ENCODE assay signal across 1 cellular context in genomic region chr17:63600569-63601438, GRCh38.
TF ChIP-seq lines count a peak whose summit lies in the region.

TSS of gene TACO1 (plus strand) at chr17:63600895. CDS start at chr17:63601084, 189 bp downstream.

TF ChIP-seq in HepG2, 621 proteins besides CTCF, POLR2A, EP300 and RAD21 (continued from another document and continues in another):
- TF ChIP-seq ZNF691 (CRISPR knock-in tag; IDR thresholded peaks at IDR 0.05; ENCODE audit: borderline replicate concordance, low read depth) (peak; percentile 95; the same call in 1 of the 2 replicates), KDM3A (CRISPR knock-in tag; IDR thresholded peaks at IDR 0.05; ENCODE audit: low read depth) (peak; percentile 99), PAF1 (CRISPR knock-in tag; IDR thresholded peaks at IDR 0.05) (0 out of 2 replicates have a peak, but pooled peaks have one; percentile 60), ZFX (CRISPR knock-in tag; IDR thresholded peaks at IDR 0.05; ENCODE audit: low read depth) (peak; percentile 98), RELA (CRISPR knock-in tag; IDR thresholded peaks at IDR 0.05) (peak; percentile 71; the same call in 1 of the 2 replicates), ZMAT3 (CRISPR knock-in tag; conservative IDR thresholded peaks at IDR 0.05) (peak; percentile 87), ZNF18 (CRISPR knock-in tag; IDR thresholded peaks at IDR 0.05; ENCODE audit: insufficient replicate concordance) (no peak), KAT2B (IDR thresholded peaks at IDR 0.05; ENCODE audit: borderline replicate concordance, low read depth, low read length) (no peak), NFATC3 (CRISPR knock-in tag; IDR thresholded peaks at IDR 0.05) (peak; percentile 89; the same call in 1 of the 2 replicates), ZNF644 (CRISPR knock-in tag; IDR thresholded peaks at IDR 0.05; ENCODE audit: low read depth) (peak; percentile 49; the same call in 1 of the 2 replicates), SSRP1 (CRISPR knock-in tag; IDR thresholded peaks at IDR 0.05) (peak; percentile 98), CHCHD3 (CRISPR knock-in tag; IDR thresholded peaks at IDR 0.05) (no peak; the same call in 1 of the 2 replicates), NR3C1 (CRISPR knock-in tag; IDR thresholded peaks at IDR 0.05) (no peak; the same call in 1 of the 2 replicates), ZNF550 (CRISPR knock-in tag; IDR thresholded peaks at IDR 0.05; ENCODE audit: borderline replicate concordance) (peak; percentile 68; the same call in 1 of the 2 replicates), PBX3 (CRISPR knock-in tag; IDR thresholded peaks at IDR 0.05; ENCODE audit: borderline replicate concordance) (peak; percentile 71; the same call in 1 of the 2 replicates), ATF3 (CRISPR knock-in tag; IDR thresholded peaks at IDR 0.05) (peak; percentile 73; the same call in 1 of the 2 replicates), AHDC1 (CRISPR knock-in tag; IDR thresholded peaks at IDR 0.05; ENCODE audit: borderline replicate concordance) (no peak), ZNF747 (CRISPR knock-in tag; IDR thresholded peaks at IDR 0.05; ENCODE audit: borderline replicate concordance) (peak; percentile 65; the same call in 1 of the 2 replicates), ZMAT5 (CRISPR knock-in tag; IDR thresholded peaks at IDR 0.05; ENCODE audit: borderline replicate concordance, low read depth) (no peak), ZNF501 (CRISPR knock-in tag; IDR thresholded peaks at IDR 0.05) (peak; percentile 97), RBAK (CRISPR knock-in tag; IDR thresholded peaks at IDR 0.05) (peak; percentile 80; the same call in 1 of the 2 replicates), U2AF1 (optimal IDR thresholded peaks at IDR 0.05; ENCODE audit: low read depth, low read length) (peak; percentile 95), ASH2L (IDR thresholded peaks at IDR 0.05; ENCODE audit: insufficient read length, low read depth, low read length) (peak; percentile 100), ZFP1 (CRISPR knock-in tag; IDR thresholded peaks at IDR 0.05) (peak; percentile 97), ADNP (CRISPR knock-in tag; IDR thresholded peaks at IDR 0.05) (0 out of 2 replicates have a peak, but pooled peaks have one; percentile 63), ZNF619 (CRISPR knock-in tag; IDR thresholded peaks at IDR 0.05) (peak; percentile 97), ZUFSP (CRISPR knock-in tag; IDR thresholded peaks at IDR 0.05; ENCODE audit: borderline replicate concordance) (no peak), WIZ (CRISPR knock-in tag; IDR thresholded peaks at IDR 0.05) (peak; percentile 87), BRF2 (CRISPR knock-in tag; IDR thresholded peaks at IDR 0.05) (peak; percentile 87; the same call in 1 of the 2 replicates), THYN1 (CRISPR knock-in tag; IDR thresholded peaks at IDR 0.05; ENCODE audit: borderline replicate concordance, low read depth) (no peak), RARG (CRISPR knock-in tag; IDR thresholded peaks at IDR 0.05; ENCODE audit: low read depth) (no peak), CBX1 (IDR thresholded peaks at IDR 0.05; ENCODE audit: low read depth) (peak; percentile 100), KDM5A (IDR thresholded peaks at IDR 0.05; ENCODE audit: borderline replicate concordance, low read length) (peak; percentile 100), ZNF230 (CRISPR knock-in tag; IDR thresholded peaks at IDR 0.05) (0 out of 2 replicates have a peak, but pooled peaks have one; percentile 81), HIVEP1 (CRISPR knock-in tag; IDR thresholded peaks at IDR 0.05) (peak; percentile 82), PHF21A (CRISPR knock-in tag; IDR thresholded peaks at IDR 0.05) (peak; percentile 94), HOXD1 (CRISPR knock-in tag; IDR thresholded peaks at IDR 0.05) (peak; percentile 97), ZBTB1 (CRISPR knock-in tag; IDR thresholded peaks at IDR 0.05; ENCODE audit: borderline replicate concordance) (no peak; the same call in 1 of the 2 replicates), BCL3 (CRISPR knock-in tag; IDR thresholded peaks at IDR 0.05) (peak; percentile 79)
